Comparison of ENCODE assay signal across 8 cellular contexts in the genomic region with DNA sequence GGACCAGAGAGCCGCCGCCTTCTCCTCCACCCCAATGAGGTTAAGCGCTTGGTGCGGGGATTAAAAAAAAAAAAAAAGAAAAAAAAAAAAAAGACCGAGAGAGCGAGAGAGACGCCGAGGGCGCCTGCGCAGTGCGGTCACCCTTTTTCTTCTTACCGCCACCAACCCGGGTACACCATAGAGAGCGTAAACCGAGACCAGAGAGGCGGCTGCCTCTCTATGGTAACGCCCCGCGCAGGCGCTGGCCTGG. TPM values are rescaled to one million over a fixed set of nuclear protein-coding genes. Genes with fewer than 3 reads are reported as not detected.
DNase-seq lines count a peak whose midpoint lies in the region; ATAC-seq and TF ChIP-seq lines count a peak whose summit lies in the region.

A gene (minus strand): TSS at position 61 of the 250 bp plus-strand sequence. CDS start 43,567 bp downstream, outside the sequence.

- peak within 1 kb of the TSS; percentile 94 for H3K4me3 ChIP-seq in fibroblast of pulmonary artery (replicated peaks; ENCODE audit: low read depth, low read length)

- ATAC-seq in GM21786 (IDR thresholded peaks at IDR 0.05; ENCODE audit: unreplicated experiment) = peak; percentile 89
- ATAC-seq in natural killer cell treated with Interleukin-12 subunit alpha and Interleukin-12 subunit beta and Interleukin-15 and Interleukin-18, amount 100 ng/mL, for 72 hours = peak; percentile 98 to 99
- ATAC-seq in stimulated activated naive CD8-positive, alpha-beta T cell treated with anti-CD3 and anti-CD28 coated beads, Interleukin-15, amount 100 ng/mL, for 72 hours = peak; percentile 98

- no peak for TF ChIP-seq CTCF in fibroblast of pulmonary artery (IDR thresholded peaks at IDR 0.05; ENCODE audit: low read length, missing control alignments)

- H3K9me3 Mint-ChIP-seq in natural killer cell treated with Interleukin-12 subunit alpha and Interleukin-12 subunit beta and Interleukin-15 and Interleukin-18, amount 100 ng/mL, for 72 hours = no peaks in the 10 kb centered on the region
- H3K9me3 Mint-ChIP-seq in stimulated activated naive CD8-positive, alpha-beta T cell treated with anti-CD3 and anti-CD28 coated beads, Interleukin-15, amount 100 ng/mL, for 72 hours = no peaks in the 10 kb centered on the region

- H3K4me3 Mint-ChIP-seq in natural killer cell treated with Interleukin-12 subunit alpha and Interleukin-12 subunit beta and Interleukin-15 and Interleukin-18, amount 100 ng/mL, for 72 hours = peak within 1 kb of the TSS; percentile 96
- peak within 1 kb of the TSS; percentile 88 to 90 for H3K4me3 Mint-ChIP-seq in stimulated activated naive CD8-positive, alpha-beta T cell treated with anti-CD3 and anti-CD28 coated beads, Interleukin-15, amount 100 ng/mL, for 72 hours

- peaks cover 10% of the 10 kb centered on the region for H3K36me3 Mint-ChIP-seq in natural killer cell treated with Interleukin-12 subunit alpha and Interleukin-12 subunit beta and Interleukin-15 and Interleukin-18, amount 100 ng/mL, for 72 hours

- DNase-seq in DMS53 treated with DMSO at 0.1 percent for 48 hours (lab: John Stamatoyannopoulos, UW; ENCODE audit: unreplicated experiment) (peak; percentile 97), Kasumi-1 (lab: John Stamatoyannopoulos, UW) (peak; percentile 96 to 98), SHP77 (lab: John Stamatoyannopoulos, UW) (peak; percentile 94 to 96), fibroblast of pulmonary artery (ENCODE audit: low read depth) (peak; percentile 98)
- DNase-seq in activated effector memory CD4-positive, alpha-beta T cell treated with anti-CD3 and anti-CD28 coated beads, Interleukin-2, amount 50 U/mL, for 16 hours = peak; percentile 98
- DNase-seq in natural killer cell treated with Interleukin-12 subunit alpha and Interleukin-12 subunit beta and Interleukin-15 and Interleukin-18, amount 100 ng/mL, for 72 hours (ENCODE audit: low spot score) = peak; percentile 98
- DNase-seq in stimulated activated naive CD8-positive, alpha-beta T cell treated with anti-CD3 and anti-CD28 coated beads, Interleukin-15, amount 100 ng/mL, for 72 hours = peak; percentile 95 to 98

- peaks cover 53 to 54% of the 10 kb centered on the region in 2 donors for H3K4me1 Mint-ChIP-seq in natural killer cell treated with Interleukin-12 subunit alpha and Interleukin-12 subunit beta and Interleukin-15 and Interleukin-18, amount 100 ng/mL, for 72 hours (ENCODE audit: low read depth in 2 of 2)
- peaks cover 66% of the 10 kb centered on the region for H3K4me1 Mint-ChIP-seq in stimulated activated naive CD8-positive, alpha-beta T cell treated with anti-CD3 and anti-CD28 coated beads, Interleukin-15, amount 100 ng/mL, for 72 hours

- H3K27ac Mint-ChIP-seq in natural killer cell treated with Interleukin-12 subunit alpha and Interleukin-12 subunit beta and Interleukin-15 and Interleukin-18, amount 100 ng/mL, for 72 hours = peak within 1 kb of the TSS; percentile 96 to 98
- H3K27ac Mint-ChIP-seq in stimulated activated naive CD8-positive, alpha-beta T cell treated with anti-CD3 and anti-CD28 coated beads, Interleukin-15, amount 100 ng/mL, for 72 hours = peak within 1 kb of the TSS; percentile 99 to 100

- no peaks in the 10 kb centered on the region for H3K27me3 Mint-ChIP-seq in natural killer cell treated with Interleukin-12 subunit alpha and Interleukin-12 subunit beta and Interleukin-15 and Interleukin-18, amount 100 ng/mL, for 72 hours
- no peaks in the 10 kb centered on the region for H3K27me3 Mint-ChIP-seq in stimulated activated naive CD8-positive, alpha-beta T cell treated with anti-CD3 and anti-CD28 coated beads, Interleukin-15, amount 100 ng/mL, for 72 hours

RNA-seq across cellular contexts. Expression of the gene that starts here (rescaled TPM):
- total RNA-seq in natural killer cell treated with Interleukin-12 subunit alpha and Interleukin-12 subunit beta and Interleukin-15 and Interleukin-18, amount 100 ng/mL, for 72 hours = 100 to 1,000 TPM in 1 of 2 donors, 10 to 100 TPM in 1; 88.6 to 121 TPM

Comparison
In these comparisons a context has a peak if more than half of its experiments do, and no peak if none do; other contexts are left out.
1. Peak in every context shown above with its lines: DNase-seq, ATAC-seq and H3K4me3 ChIP-seq.